In genomic region chr17:6663200-6663599, GRCh38 we compare ENCODE assay signal across 3 cellular contexts. TPM values are rescaled to one million over a fixed set of nuclear protein-coding genes. Genes with fewer than 3 reads are reported as not detected.
"Had no signal": no experiment of that assay in that cellular context is flagged by ENCODE, and none has a peak within 500 bp of the region (broad histone marks: within the 10 kb centered on the region; RNA-seq: fewer than 3 reads in every experiment).

No MANE protein-coding gene starts in this region.

RNA-seq across cellular contexts. Expression of gene SLC13A5, which starts 50.0 kb away (rescaled TPM):
- total RNA-seq: GM23248, H4, HFFc6 had no signal
